22 cellular contexts compared by ENCODE assay signal in genomic region chr21:34560609-34561008, GRCh38.
"Had no signal": no experiment of that assay in that cellular context is flagged by ENCODE, and none has a peak within 500 bp of the region (broad histone marks: within the 10 kb centered on the region; RNA-seq: fewer than 3 reads in every experiment).

No MANE protein-coding gene starts in this region.

- H3K27ac ChIP-seq: neural progenitor cell, ovary, parathyroid adenoma, psoas muscle, right lobe of liver, thoracic aorta, thyroid gland, upper lobe of left lung, vagina had no signal

- H3K9me3 ChIP-seq: ovary, psoas muscle, right lobe of liver, sigmoid colon, stomach, thoracic aorta, thyroid gland, tibial nerve, upper lobe of left lung, vagina had no signal

- H3K27me3 ChIP-seq: neural progenitor cell, ovary, right lobe of liver, sigmoid colon, stomach, thyroid gland, tibial nerve, upper lobe of left lung, vagina had no signal

- DNase-seq: natural killer cell; occipital lobe; ovary; posterior cingulate gyrus; psoas muscle; right cardiac atrium; right lobe of liver; sigmoid colon; small intestine; stimulated activated CD4-positive, alpha-beta T cell treated with anti-CD3 and anti-CD28 coated beads, Interleukin-15, amount 100 ng/mL, for 24 hours; stimulated activated CD4-positive, alpha-beta T cell treated with anti-CD3 and anti-CD28 coated beads, Interleukin-4, amount 100 ng/mL, for 1 hour; stimulated activated naive B cell treated with anti-CD40 and anti-IgM and Interleukin-4, amounts not matched to agents 10 μg/mL and 1 μg/mL and 100 μg/mL, for 72 hours; stimulated activated naive CD4-positive, alpha-beta T cell treated with Interleukin-2 at 50 U/mL for 16 hours; stomach; thyroid gland; upper lobe of left lung had no signal

- H3K36me3 ChIP-seq: neural progenitor cell, ovary, right lobe of liver, sigmoid colon, stomach, thoracic aorta, thyroid gland, upper lobe of left lung, vagina had no signal

- ATAC-seq: natural killer cell; psoas muscle; right cardiac atrium; right lobe of liver; stimulated activated effector memory CD8-positive, alpha-beta T cell treated with anti-CD3 and anti-CD28 coated beads, Interleukin-12 subunit alpha, Interleukin-12 subunit beta, amount 100 ng/mL, for 72 hours; stimulated activated naive B cell treated with anti-CD40 and anti-IgM and Interleukin-4, amounts not matched to agents 10 μg/mL and 1 μg/mL and 100 μg/mL, for 72 hours had no signal

- H3K4me3 ChIP-seq: neural progenitor cell, ovary, psoas muscle, right lobe of liver, sigmoid colon, stomach, thoracic aorta, thyroid gland, tibial nerve, upper lobe of left lung, vagina had no signal
